ENCODE assay signal across 8 cellular contexts in the genomic region with DNA sequence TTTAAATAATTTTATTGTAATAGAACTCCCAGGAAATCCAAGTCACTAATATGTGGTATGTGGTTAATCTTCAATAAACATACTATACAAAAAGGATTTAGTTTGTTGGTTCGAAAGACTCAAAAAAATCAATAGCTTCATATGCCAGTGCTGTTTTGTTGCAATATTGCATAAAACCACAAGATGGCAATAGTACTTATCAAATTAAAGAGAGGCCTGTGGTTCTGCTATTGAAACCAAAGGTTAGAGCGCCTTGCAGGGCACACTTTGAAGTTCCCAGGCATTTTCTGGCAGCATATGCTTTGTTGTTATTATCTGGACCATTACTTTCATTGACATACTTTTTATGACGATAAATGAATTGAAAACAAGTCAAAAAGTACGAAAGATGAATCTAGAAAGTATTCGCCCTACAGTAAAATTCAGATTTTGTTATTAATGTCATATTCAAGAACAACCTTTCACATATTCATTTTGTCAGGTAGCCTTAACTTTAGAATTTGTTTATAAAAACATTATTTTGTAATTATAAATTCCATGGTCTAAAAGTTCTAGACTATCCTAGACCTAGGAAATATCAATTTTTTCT.
A peak's percentile ranks its signal among the peaks of the same experiment; 100 is the strongest.
DNase-seq lines count a peak whose midpoint lies in the region; ATAC-seq and TF ChIP-seq lines count a peak whose summit lies in the region.

No MANE protein-coding gene starts in this region.

- no peak for TF ChIP-seq POLR2A in esophagus muscularis mucosa (IDR thresholded peaks at IDR 0.05; ENCODE audit: low read depth)

- no peaks in the 10 kb centered on the region for H3K4me1 ChIP-seq in esophagus muscularis mucosa

- no peak overlapping the region for H3K27ac ChIP-seq in esophagus muscularis mucosa (replicated peaks in 1 of 4)

- no peaks in the 10 kb centered on the region for H3K9me3 Mint-ChIP-seq in nephron

- H3K36me3 ChIP-seq in esophagus muscularis mucosa: no peaks in the 10 kb centered on the region

- TF ChIP-seq CTCF in GM12864 (IDR thresholded peaks at IDR 0.05; ENCODE audit: low read depth, low read length, missing control alignments) (peak; percentile 47), esophagus muscularis mucosa (IDR thresholded peaks at IDR 0.05) (peak; percentile 52 to 63 (median 55)), nephron (IDR thresholded peaks at IDR 0.05; ENCODE audit: unreplicated experiment in 3 of 3) (peak; percentile 76 to 84 (median 80))

- H3K4me3 ChIP-seq in GM12864 (ENCODE audit: low read depth, low read length) (no peak overlapping the region), esophagus muscularis mucosa (no peak overlapping the region)

- H3K9me3 ChIP-seq in esophagus muscularis mucosa: peaks cover 0 to 4% (median 0%) of the 10 kb centered on the region in 4 donors

- ATAC-seq in HG02852 (IDR thresholded peaks at IDR 0.05; ENCODE audit: unreplicated experiment): peak; percentile 69
- ATAC-seq in SK-N-SH treated with all-trans-retinoic acid at 6 μM for 48 hours: peak; percentile 90

- H3K27me3 ChIP-seq in esophagus muscularis mucosa: no peaks in the 10 kb centered on the region

- no peaks in the 10 kb centered on the region for H3K36me3 Mint-ChIP-seq in nephron (ENCODE audit: low read depth)

- no peak overlapping the region for H3K27ac Mint-ChIP-seq in nephron

- H3K4me3 Mint-ChIP-seq in nephron: no peak overlapping the region

- TF ChIP-seq EP300 in esophagus muscularis mucosa (IDR thresholded peaks at IDR 0.05): no peak

- peaks cover 3% of the 10 kb centered on the region for H3K4me1 Mint-ChIP-seq in nephron

- WGBS in esophagus muscularis mucosa: 53% methylated on average over 5 of the region's 5 CpGs

- H3K27me3 Mint-ChIP-seq in nephron (ENCODE audit: low read depth): no peaks in the 10 kb centered on the region

- DNase-seq in AG08395 (ENCODE audit: low spot score): peak; percentile 49
- peak; percentile 51 for DNase-seq in GM12864 (ENCODE audit: low read depth)
- DNase-seq in NCI-H1694 (lab: John Stamatoyannopoulos, UW): peak; percentile 76
- DNase-seq in esophagus muscularis mucosa (ENCODE audit: extremely low spot score): no peak
- no peak for DNase-seq in effector CD8-positive, alpha-beta T cell (lab: John Stamatoyannopoulos, UW)

- intact Hi-C loops in esophagus muscularis mucosa (cut with DNase I): loop anchor here (10.0 kb wide), 1 partner anchor 296 kb away; no protein-coding TSS in a partner anchor

TF ChIP-seq in SK-N-SH treated with all-trans-retinoic acid at 6 μM for 48 hours, 23 proteins besides CTCF, POLR2A, EP300 and RAD21:
- no peak for TF ChIP-seq ARNTL (CRISPR knock-in tag; IDR thresholded peaks at IDR 0.05; ENCODE audit: borderline replicate concordance, low read depth)
- TF ChIP-seq, protein P1, sequence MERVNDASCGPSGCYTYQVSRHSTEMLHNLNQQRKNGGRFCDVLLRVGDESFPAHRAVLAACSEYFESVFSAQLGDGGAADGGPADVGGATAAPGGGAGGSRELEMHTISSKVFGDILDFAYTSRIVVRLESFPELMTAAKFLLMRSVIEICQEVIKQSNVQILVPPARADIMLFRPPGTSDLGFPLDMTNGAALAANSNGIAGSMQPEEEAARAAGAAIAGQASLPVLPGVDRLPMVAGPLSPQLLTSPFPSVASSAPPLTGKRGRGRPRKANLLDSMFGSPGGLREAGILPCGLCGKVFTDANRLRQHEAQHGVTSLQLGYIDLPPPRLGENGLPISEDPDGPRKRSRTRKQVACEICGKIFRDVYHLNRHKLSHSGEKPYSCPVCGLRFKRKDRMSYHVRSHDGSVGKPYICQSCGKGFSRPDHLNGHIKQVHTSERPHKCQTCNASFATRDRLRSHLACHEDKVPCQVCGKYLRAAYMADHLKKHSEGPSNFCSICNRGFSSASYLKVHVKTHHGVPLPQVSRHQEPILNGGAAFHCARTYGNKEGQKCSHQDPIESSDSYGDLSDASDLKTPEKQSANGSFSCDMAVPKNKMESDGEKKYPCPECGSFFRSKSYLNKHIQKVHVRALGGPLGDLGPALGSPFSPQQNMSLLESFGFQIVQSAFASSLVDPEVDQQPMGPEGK (CRISPR knock-in tag; IDR thresholded peaks at IDR 0.05; ENCODE audit: borderline replicate concordance): no peak
- TF ChIP-seq SNAI2 (CRISPR knock-in tag; IDR thresholded peaks at IDR 0.05): no peak
- TF ChIP-seq ZNF70 (CRISPR knock-in tag; IDR thresholded peaks at IDR 0.05): no peak
- no peak for TF ChIP-seq ZFP30 (CRISPR knock-in tag; IDR thresholded peaks at IDR 0.05)
- no peak for TF ChIP-seq BACH2 (CRISPR knock-in tag; IDR thresholded peaks at IDR 0.05; ENCODE audit: borderline replicate concordance)
- TF ChIP-seq TCF4 (CRISPR knock-in tag; IDR thresholded peaks at IDR 0.05; ENCODE audit: borderline replicate concordance): no peak
- TF ChIP-seq, protein P2, sequence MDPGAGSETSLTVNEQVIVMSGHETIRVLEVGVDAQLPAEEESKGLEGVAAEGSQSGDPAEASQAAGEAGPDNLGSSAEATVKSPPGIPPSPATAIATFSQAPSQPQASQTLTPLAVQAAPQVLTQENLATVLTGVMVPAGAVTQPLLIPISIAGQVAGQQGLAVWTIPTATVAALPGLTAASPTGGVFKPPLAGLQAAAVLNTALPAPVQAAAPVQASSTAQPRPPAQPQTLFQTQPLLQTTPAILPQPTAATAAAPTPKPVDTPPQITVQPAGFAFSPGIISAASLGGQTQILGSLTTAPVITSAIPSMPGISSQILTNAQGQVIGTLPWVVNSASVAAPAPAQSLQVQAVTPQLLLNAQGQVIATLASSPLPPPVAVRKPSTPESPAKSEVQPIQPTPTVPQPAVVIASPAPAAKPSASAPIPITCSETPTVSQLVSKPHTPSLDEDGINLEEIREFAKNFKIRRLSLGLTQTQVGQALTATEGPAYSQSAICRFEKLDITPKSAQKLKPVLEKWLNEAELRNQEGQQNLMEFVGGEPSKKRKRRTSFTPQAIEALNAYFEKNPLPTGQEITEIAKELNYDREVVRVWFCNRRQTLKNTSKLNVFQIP (CRISPR knock-in tag; IDR thresholded peaks at IDR 0.05; ENCODE audit: borderline replicate concordance, low read depth): no peak
- no peak for TF ChIP-seq ZNF565 (CRISPR knock-in tag; conservative IDR thresholded peaks at IDR 0.05; ENCODE audit: low read depth)
- TF ChIP-seq ESRRG (CRISPR knock-in tag; IDR thresholded peaks at IDR 0.05): no peak
- TF ChIP-seq PPARA (CRISPR knock-in tag; IDR thresholded peaks at IDR 0.05; ENCODE audit: borderline replicate concordance): no peak
- TF ChIP-seq OSR1 (CRISPR knock-in tag; IDR thresholded peaks at IDR 0.05): no peak
- no peak for TF ChIP-seq ZC3H10 (CRISPR knock-in tag; IDR thresholded peaks at IDR 0.05)
- TF ChIP-seq TOX (CRISPR knock-in tag; IDR thresholded peaks at IDR 0.05; ENCODE audit: borderline replicate concordance): no peak
- TF ChIP-seq, protein P3, sequence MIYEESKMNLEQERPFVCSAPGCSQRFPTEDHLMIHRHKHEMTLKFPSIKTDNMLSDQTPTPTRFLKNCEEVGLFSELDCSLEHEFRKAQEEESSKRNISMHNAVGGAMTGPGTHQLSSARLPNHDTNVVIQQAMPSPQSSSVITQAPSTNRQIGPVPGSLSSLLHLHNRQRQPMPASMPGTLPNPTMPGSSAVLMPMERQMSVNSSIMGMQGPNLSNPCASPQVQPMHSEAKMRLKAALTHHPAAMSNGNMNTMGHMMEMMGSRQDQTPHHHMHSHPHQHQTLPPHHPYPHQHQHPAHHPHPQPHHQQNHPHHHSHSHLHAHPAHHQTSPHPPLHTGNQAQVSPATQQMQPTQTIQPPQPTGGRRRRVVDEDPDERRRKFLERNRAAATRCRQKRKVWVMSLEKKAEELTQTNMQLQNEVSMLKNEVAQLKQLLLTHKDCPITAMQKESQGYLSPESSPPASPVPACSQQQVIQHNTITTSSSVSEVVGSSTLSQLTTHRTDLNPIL (CRISPR knock-in tag; IDR thresholded peaks at IDR 0.05; ENCODE audit: low read depth): no peak
- TF ChIP-seq, protein P4, sequence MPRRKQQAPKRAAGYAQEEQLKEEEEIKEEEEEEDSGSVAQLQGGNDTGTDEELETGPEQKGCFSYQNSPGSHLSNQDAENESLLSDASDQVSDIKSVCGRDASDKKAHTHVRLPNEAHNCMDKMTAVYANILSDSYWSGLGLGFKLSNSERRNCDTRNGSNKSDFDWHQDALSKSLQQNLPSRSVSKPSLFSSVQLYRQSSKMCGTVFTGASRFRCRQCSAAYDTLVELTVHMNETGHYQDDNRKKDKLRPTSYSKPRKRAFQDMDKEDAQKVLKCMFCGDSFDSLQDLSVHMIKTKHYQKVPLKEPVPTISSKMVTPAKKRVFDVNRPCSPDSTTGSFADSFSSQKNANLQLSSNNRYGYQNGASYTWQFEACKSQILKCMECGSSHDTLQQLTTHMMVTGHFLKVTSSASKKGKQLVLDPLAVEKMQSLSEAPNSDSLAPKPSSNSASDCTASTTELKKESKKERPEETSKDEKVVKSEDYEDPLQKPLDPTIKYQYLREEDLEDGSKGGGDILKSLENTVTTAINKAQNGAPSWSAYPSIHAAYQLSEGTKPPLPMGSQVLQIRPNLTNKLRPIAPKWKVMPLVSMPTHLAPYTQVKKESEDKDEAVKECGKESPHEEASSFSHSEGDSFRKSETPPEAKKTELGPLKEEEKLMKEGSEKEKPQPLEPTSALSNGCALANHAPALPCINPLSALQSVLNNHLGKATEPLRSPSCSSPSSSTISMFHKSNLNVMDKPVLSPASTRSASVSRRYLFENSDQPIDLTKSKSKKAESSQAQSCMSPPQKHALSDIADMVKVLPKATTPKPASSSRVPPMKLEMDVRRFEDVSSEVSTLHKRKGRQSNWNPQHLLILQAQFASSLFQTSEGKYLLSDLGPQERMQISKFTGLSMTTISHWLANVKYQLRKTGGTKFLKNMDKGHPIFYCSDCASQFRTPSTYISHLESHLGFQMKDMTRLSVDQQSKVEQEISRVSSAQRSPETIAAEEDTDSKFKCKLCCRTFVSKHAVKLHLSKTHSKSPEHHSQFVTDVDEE (CRISPR knock-in tag; IDR thresholded peaks at IDR 0.05): no peak
- no peak for TF ChIP-seq ZNF8 (CRISPR knock-in tag; IDR thresholded peaks at IDR 0.05)
- TF ChIP-seq ISL1 (CRISPR knock-in tag; IDR thresholded peaks at IDR 0.05): no peak
- TF ChIP-seq RARB (CRISPR knock-in tag; IDR thresholded peaks at IDR 0.05): no peak
- no peak for TF ChIP-seq CSDC2 (CRISPR knock-in tag; IDR thresholded peaks at IDR 0.05)

Comparison
In these comparisons a context has a peak if more than half of its experiments do, and no peak if none do; other contexts are left out.
1. DNase-seq: peak in AG08395 (single experiment), GM12864 (single experiment) and NCI-H1694 (single experiment); none in esophagus muscularis mucosa (single experiment) and effector CD8-positive, alpha-beta T cell (single experiment).
2. Peak in every context shown above with its lines, with median percentiles within 50 percentile points of each other: CTCF ChIP-seq.